1 cellular context compared by ENCODE assay signal in the genomic region with DNA sequence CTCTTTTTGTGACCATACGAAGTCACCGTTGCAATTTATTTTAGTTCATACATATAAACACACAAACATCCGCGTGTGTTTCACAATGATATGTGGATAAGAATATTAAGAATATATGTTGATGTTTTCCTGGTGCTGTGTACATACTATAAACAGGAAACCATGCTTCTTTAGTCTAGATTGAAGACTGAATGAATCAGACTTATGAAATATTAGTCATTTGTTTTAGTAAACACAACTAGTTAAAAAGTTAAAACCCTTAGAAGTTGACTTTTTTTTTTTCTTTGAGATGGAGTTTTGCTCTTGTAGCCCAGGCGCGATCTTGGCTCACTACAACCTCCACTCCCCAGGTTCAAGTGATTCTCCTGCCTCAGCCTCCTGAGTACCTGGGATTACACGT.
TF ChIP-seq lines count a peak whose summit lies in the region.

No MANE protein-coding gene starts in this region.

TF ChIP-seq in IMR-90, 13 proteins besides CTCF, POLR2A, EP300 and RAD21:
- TF ChIP-seq, protein P1, sequence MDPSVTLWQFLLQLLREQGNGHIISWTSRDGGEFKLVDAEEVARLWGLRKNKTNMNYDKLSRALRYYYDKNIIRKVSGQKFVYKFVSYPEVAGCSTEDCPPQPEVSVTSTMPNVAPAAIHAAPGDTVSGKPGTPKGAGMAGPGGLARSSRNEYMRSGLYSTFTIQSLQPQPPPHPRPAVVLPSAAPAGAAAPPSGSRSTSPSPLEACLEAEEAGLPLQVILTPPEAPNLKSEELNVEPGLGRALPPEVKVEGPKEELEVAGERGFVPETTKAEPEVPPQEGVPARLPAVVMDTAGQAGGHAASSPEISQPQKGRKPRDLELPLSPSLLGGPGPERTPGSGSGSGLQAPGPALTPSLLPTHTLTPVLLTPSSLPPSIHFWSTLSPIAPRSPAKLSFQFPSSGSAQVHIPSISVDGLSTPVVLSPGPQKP (IDR thresholded peaks at IDR 0.05; ENCODE audit: borderline replicate concordance, low read depth, low read length): no peak
- TF ChIP-seq CHD1 (IDR thresholded peaks at IDR 0.05; ENCODE audit: low read depth, low read length) (no peak), RCOR1 (IDR thresholded peaks at IDR 0.05; ENCODE audit: insufficient replicate concordance, low read length) (no peak), MAFK (IDR thresholded peaks at IDR 0.05; ENCODE audit: low read depth, low read length) (no peak), NFE2L2 (IDR thresholded peaks at IDR 0.05; ENCODE audit: low read depth, low read length) (no peak), CEBPB (IDR thresholded peaks at IDR 0.05; ENCODE audit: low read depth, low read length) (no peak), MXI1 (IDR thresholded peaks at IDR 0.05; ENCODE audit: borderline replicate concordance, low read depth, low read length) (no peak), RFX5 (IDR thresholded peaks at IDR 0.05; ENCODE audit: low read depth, low read length) (no peak), BHLHE40 (IDR thresholded peaks at IDR 0.05; ENCODE audit: low read depth, low read length) (no peak), FOS (IDR thresholded peaks at IDR 0.05; ENCODE audit: low read depth, low read length) (no peak), MAZ (IDR thresholded peaks at IDR 0.05; ENCODE audit: borderline replicate concordance, low read depth, low read length) (no peak), SMC3 (IDR thresholded peaks at IDR 0.05; ENCODE audit: low read depth, low read length) (no peak)
- TF ChIP-seq, protein P2, sequence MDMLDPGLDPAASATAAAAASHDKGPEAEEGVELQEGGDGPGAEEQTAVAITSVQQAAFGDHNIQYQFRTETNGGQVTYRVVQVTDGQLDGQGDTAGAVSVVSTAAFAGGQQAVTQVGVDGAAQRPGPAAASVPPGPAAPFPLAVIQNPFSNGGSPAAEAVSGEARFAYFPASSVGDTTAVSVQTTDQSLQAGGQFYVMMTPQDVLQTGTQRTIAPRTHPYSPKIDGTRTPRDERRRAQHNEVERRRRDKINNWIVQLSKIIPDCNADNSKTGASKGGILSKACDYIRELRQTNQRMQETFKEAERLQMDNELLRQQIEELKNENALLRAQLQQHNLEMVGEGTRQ (IDR thresholded peaks at IDR 0.05; ENCODE audit: low read depth, low read length): no peak
